8 cellular contexts compared by ENCODE assay signal in the genomic region with DNA sequence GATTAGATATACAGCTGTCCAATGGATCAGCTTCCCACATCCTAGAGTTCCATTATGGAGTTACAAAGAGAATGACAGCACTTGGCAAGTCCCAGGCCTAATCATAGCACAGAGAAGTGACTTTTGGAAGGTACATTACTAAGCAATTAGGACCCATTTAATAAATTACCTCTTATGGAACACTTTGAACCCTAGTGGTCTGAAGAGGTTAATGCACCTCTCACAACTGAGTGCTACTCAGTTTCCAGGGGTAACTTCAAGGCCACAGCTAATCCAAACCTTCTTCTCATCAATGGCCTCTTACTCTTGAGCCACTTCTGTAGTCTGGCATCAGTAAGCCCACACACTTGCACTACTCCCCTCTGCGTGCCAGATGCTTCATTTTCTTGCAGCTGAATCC. TPM values are rescaled to one million over a fixed set of nuclear protein-coding genes. Genes with fewer than 3 reads are reported as not detected.
DNase-seq lines count a peak whose midpoint lies in the region; ATAC-seq and TF ChIP-seq lines count a peak whose summit lies in the region.

No MANE protein-coding gene starts in this region.

- no peak overlapping the region for H3K9ac ChIP-seq in GM23248

- no peak for ATAC-seq in mucosa of descending colon
- no peak for ATAC-seq in GM21717 (IDR thresholded peaks at IDR 0.05; ENCODE audit: unreplicated experiment)

- H3K4me1 ChIP-seq in DOHH2 (ENCODE audit: control insufficient read depth, low read length) (no peaks in the 10 kb centered on the region), GM23248 (ENCODE audit: insufficient read depth) (peaks cover 16% of the 10 kb centered on the region), mucosa of descending colon (ENCODE audit: low read depth) (no peaks in the 10 kb centered on the region)

- H3K4me3 ChIP-seq in DOHH2 (ENCODE audit: low read length): no peak overlapping the region
- no peak overlapping the region for H3K4me3 ChIP-seq in GM23248
- H3K4me3 ChIP-seq in fibroblast of villous mesenchyme (ENCODE audit: low read depth, low read length): no peak overlapping the region
- H3K4me3 ChIP-seq in mucosa of descending colon: no peak overlapping the region

- H4K20me1 ChIP-seq in DOHH2 (ENCODE audit: control insufficient read depth, insufficient read depth, low read depth, low read length) (no peaks in the 10 kb centered on the region), GM23248 (ENCODE audit: insufficient read depth) (no peaks in the 10 kb centered on the region)

- TF ChIP-seq CTCF in DOHH2 (IDR thresholded peaks at IDR 0.05; ENCODE audit: low read depth, low read length, poor library complexity, severe bottlenecking) (peak; percentile 57), fibroblast of villous mesenchyme (IDR thresholded peaks at IDR 0.05; ENCODE audit: insufficient read depth, low read depth, low read length) (peak; percentile 45), mucosa of descending colon (IDR thresholded peaks at IDR 0.05) (no peak)

- DNase-seq in GM23248 (peak; percentile 25), NCI-H1436 treated with DMSO at 0.1 percent for 48 hours (lab: John Stamatoyannopoulos, UW) (peak; percentile 68), fibroblast of villous mesenchyme (ENCODE audit: low read depth) (no peak), mucosa of descending colon (no peak), middle frontal gyrus (ENCODE audit: extremely low spot score, low spot score) (no peak), AG20443 (ENCODE audit: low spot score) (no peak)

- H3K4me2 ChIP-seq in DOHH2 (ENCODE audit: low read length) (no peak overlapping the region), GM23248 (ENCODE audit: unreplicated experiment) (no peak overlapping the region)

- no peak overlapping the region for H2AFZ ChIP-seq in GM23248

- H3K79me2 ChIP-seq in DOHH2 (ENCODE audit: control insufficient read depth, low read length): no peaks in the 10 kb centered on the region
- H3K79me2 ChIP-seq in GM23248 (ENCODE audit: insufficient read depth): no peaks in the 10 kb centered on the region

- 77 to 80% methylated on average over 1 of the region's 1 CpG for WGBS in GM23248 (ENCODE audit: low coverage in 1 of 2, low lambda C conversion rate in 2 of 2, missing lambda C conversion rate in 2 of 2), 2 experiments

- intact Hi-C loops in mucosa of descending colon (cut with DNase I, micrococcal nuclease): loop anchor here in 1 of 2 donors (10.0 kb wide), 1 partner anchor 250 kb away; no protein-coding TSS in a partner anchor

- H3F3A ChIP-seq in DOHH2 (ENCODE audit: control insufficient read depth, insufficient read depth): no peaks in the 10 kb centered on the region
- 0 out of 2 replicates have a peak, but pooled peaks cover under 1% of the 10 kb centered on the region for H3F3A ChIP-seq in GM23248 (ENCODE audit: insufficient read depth)

- H3K36me3 ChIP-seq in DOHH2 (ENCODE audit: control insufficient read depth, low read length) (no peaks in the 10 kb centered on the region), GM23248 (ENCODE audit: low read depth) (no peaks in the 10 kb centered on the region), mucosa of descending colon (ENCODE audit: low read depth) (no peaks in the 10 kb centered on the region)

- in situ Hi-C loops in GM23248 (cut with MboI): loop anchor here (25.0 kb wide), 1 partner anchor 752 kb away; no protein-coding TSS in a partner anchor

- H3K9me2 ChIP-seq in DOHH2 (replicated peaks; ENCODE audit: control insufficient read depth, low read length) (no peaks in the 10 kb centered on the region), GM23248 (ENCODE audit: insufficient read depth) (no peaks in the 10 kb centered on the region)

- peaks cover 10% of the 10 kb centered on the region for H3K27me3 ChIP-seq in DOHH2 (ENCODE audit: control insufficient read depth, low read length)
- H3K27me3 ChIP-seq in GM23248 (replicated peaks; ENCODE audit: insufficient read depth): no peaks in the 10 kb centered on the region

- no peak overlapping the region for H3K27ac ChIP-seq in DOHH2 (ENCODE audit: low read depth, low read length)
- no peak overlapping the region for H3K27ac ChIP-seq in GM23248

- H3K9me3 ChIP-seq in DOHH2 (ENCODE audit: control insufficient read depth, insufficient read depth, low read length): no peaks in the 10 kb centered on the region
- H3K9me3 ChIP-seq in GM23248 (ENCODE audit: low read depth): no peaks in the 10 kb centered on the region
- H3K9me3 ChIP-seq in mucosa of descending colon: no peaks in the 10 kb centered on the region

RNA-seq across cellular contexts. Expression of a gene that starts 34.9 kb away (rescaled TPM):
- 23.7 and 29.3 TPM in 2 replicates for total RNA-seq in GM23248 (2014; rRNA removed; shearing (Covaris generic))
- 24.1 and 26.2 TPM in 2 replicates for polyA plus RNA-seq in GM23248 (2016; fragmentation: Nextera tagmentation; extraction: Ambion mirVana)
- 40.9 and 73.0 TPM in 2 replicates for total RNA-seq in fibroblast of villous mesenchyme
- total RNA-seq in mucosa of descending colon: 10 to 100 TPM in 1 of 3 donors, 1 to 10 TPM in 2; 3.8 to 93.3 (median 8.9) TPM

Comparison
In these comparisons a context has a peak if more than half of its experiments do, and no peak if none do; other contexts are left out.
1. DNase-seq: peak in GM23248 (single experiment) and NCI-H1436 treated with DMSO at 0.1 percent for 48 hours (single experiment); none in fibroblast of villous mesenchyme (single experiment), mucosa of descending colon (0 of 3), middle frontal gyrus (single experiment) and AG20443 (single experiment).